In genomic region chr5:113660848-113661247, GRCh38 we compare ENCODE assay signal across 32 cellular contexts.
"Had no signal": no experiment of that assay in that cellular context is flagged by ENCODE, and none has a peak within 500 bp of the region (broad histone marks: within the 10 kb centered on the region; RNA-seq: fewer than 3 reads in every experiment).

No MANE protein-coding gene starts in this region.

- H3K36me3 ChIP-seq: adrenal gland, colonic mucosa, esophagus squamous epithelium, heart right ventricle, WERI-Rb-1 had no signal

- ATAC-seq: activated CD4-positive, alpha-beta T cell treated with anti-CD3 and anti-CD28 coated beads for 36 hours; activated CD8-positive, alpha-beta memory T cell treated with anti-CD3 and anti-CD28 coated beads, Interleukin-2, amount 10 ng/mL, durations not matched to agents 7 days and 5 days; activated CD8-positive, alpha-beta T cell treated with anti-CD3 and anti-CD28 coated beads, Interleukin-2, amount 10 ng/mL, durations not matched to agents 7 days and 5 days; activated naive CD8-positive, alpha-beta T cell treated with anti-CD3 and anti-CD28 coated beads, Interleukin-2, amount 50 U/mL, for 24 hours; body of pancreas; heart right ventricle; T-helper 17 cell had no signal

- H3K9me3 ChIP-seq: adrenal gland, body of pancreas, colonic mucosa, esophagus squamous epithelium had no signal

- H3K27ac ChIP-seq: adrenal gland, body of pancreas, colonic mucosa, epithelial cell of prostate, esophagus squamous epithelium, heart right ventricle, hepatocyte, WERI-Rb-1 had no signal

- H3K27me3 ChIP-seq: body of pancreas, colonic mucosa, hepatocyte had no signal

- H3K4me1 ChIP-seq: adrenal gland, body of pancreas, colonic mucosa, esophagus squamous epithelium, heart right ventricle had no signal

- FAIRE-seq: endometrium, endothelial cell of umbilical vein, frontal cortex had no signal

- DNase-seq: activated CD4-positive, alpha-beta memory T cell treated with anti-CD3 and anti-CD28 coated beads for 36 hours; activated CD4-positive, alpha-beta T cell treated with anti-CD3 and anti-CD28 coated beads for 36 hours; activated CD4-positive, alpha-beta T cell treated with anti-CD3 and anti-CD28 coated beads, Interleukin-2, amount 10 ng/mL, durations not matched to agents 24 days and 14 days; activated CD4-positive, CD25-positive, alpha-beta regulatory T cell; activated CD4-positive, CD25-positive, alpha-beta regulatory T cell treated with anti-CD3 and anti-CD28 coated beads, Interleukin-2, amount 50 U/mL, for 72 hours; activated CD8-positive, alpha-beta memory T cell treated with anti-CD3 and anti-CD28 coated beads, Interleukin-2, amount 10 ng/mL, durations not matched to agents 7 days and 5 days; activated CD8-positive, alpha-beta memory T cell treated with anti-CD3 and anti-CD28 coated beads, Interleukin-2, amount 50 U/mL, for 4 hours; activated CD8-positive, alpha-beta T cell treated with anti-CD3 and anti-CD28 coated beads, Interleukin-2, amount 10 ng/mL, durations not matched to agents 7 days and 5 days; activated effector memory CD4-positive, alpha-beta T cell treated with anti-CD3 and anti-CD28 coated beads, Interleukin-2, amount 50 U/mL, for 16 hours; activated naive CD4-positive, alpha-beta T cell treated with anti-CD3 and anti-CD28 coated beads for 36 hours; activated naive CD8-positive, alpha-beta T cell treated with anti-CD3 and anti-CD28 coated beads for 36 hours; activated naive CD8-positive, alpha-beta T cell treated with anti-CD3 and anti-CD28 coated beads, Interleukin-2, amount 50 U/mL, for 24 hours; activated T-cell treated with anti-CD3 and anti-CD28 coated beads, Interleukin-2, amount 50 U/mL, for 1 hour; activated T-cell treated with anti-CD3 and anti-CD28 coated beads, Interleukin-2, amount 50 U/mL, for 48 hours; adrenal gland; amygdala; aorta; body of pancreas; caudate nucleus; colonic mucosa; effector CD8-positive, alpha-beta T cell; esophagus squamous epithelium; foreskin fibroblast; heart right ventricle; T-helper 17 cell; T1000 had no signal

- H3K4me3 ChIP-seq: adrenal gland, body of pancreas, colonic mucosa, esophagus squamous epithelium, heart right ventricle, hepatocyte had no signal
